9 cellular contexts compared by ENCODE assay signal in the genomic region with DNA sequence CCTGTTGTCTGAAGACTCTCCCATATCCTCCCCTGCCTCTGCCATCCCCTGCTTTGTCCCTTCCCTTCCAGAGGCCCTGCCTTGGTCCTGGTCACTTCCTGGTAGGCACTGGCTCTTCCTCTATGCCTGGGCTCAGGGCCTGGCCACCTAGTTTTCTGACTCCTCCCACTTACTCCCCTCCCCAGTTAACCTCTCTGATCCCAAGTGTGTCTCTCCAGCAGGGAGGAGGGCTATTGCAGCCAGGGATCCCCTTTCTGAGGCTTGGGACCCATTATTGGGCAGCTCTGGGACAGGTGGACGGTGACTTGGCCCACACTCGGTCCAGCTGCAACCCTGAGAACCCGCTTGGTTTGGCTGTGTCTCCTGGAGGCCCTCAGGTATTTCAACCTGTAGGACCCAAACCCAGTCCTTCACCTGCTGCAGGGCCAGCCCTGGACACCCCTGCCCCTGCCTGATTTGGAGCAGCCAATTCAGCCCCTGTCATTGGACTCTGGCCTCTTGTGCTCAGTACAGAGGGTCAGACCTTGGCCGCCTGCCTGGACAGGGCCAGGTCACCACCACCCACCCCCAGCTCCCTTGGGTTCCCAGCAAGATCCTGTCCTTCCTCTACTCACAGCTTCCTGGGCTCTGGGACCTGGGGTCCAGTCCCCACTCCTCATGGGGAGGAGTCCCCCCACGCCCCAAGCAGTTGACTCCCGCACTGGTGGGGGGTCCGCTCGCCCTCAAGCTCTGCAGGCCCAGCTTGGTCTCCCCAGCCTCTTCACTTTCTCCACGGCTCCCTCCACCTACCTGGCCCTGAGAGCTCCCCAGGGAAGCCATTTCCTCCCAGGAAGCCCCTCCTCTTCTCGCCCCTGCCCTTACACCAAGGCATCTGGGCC. TPM values are rescaled to one million over a fixed set of nuclear protein-coding genes. Genes with fewer than 3 reads are reported as not detected.
DNase-seq lines count a peak whose midpoint lies in the region; ATAC-seq and TF ChIP-seq lines count a peak whose summit lies in the region.
"Had no signal": no experiment of that assay in that cellular context is flagged by ENCODE, and none has a peak within 500 bp of the region (broad histone marks: within the 10 kb centered on the region; RNA-seq: fewer than 3 reads in every experiment).

No MANE protein-coding gene starts in this region.

- H3K9me3 ChIP-seq in ascending aorta (no peaks in the 10 kb centered on the region), liver (ENCODE audit: control insufficient read depth in 4 of 4, low read length in 3 of 4) (no peaks in the 10 kb centered on the region), transverse colon (no peaks in the 10 kb centered on the region)

- H3K27ac Mint-ChIP-seq in activated CD8-positive, alpha-beta memory T cell treated with anti-CD3 and anti-CD28 coated beads, Interleukin-2, amount 10 ng/mL, durations not matched to agents 7 days and 5 days = no peak overlapping the region
- no peak overlapping the region for H3K27ac Mint-ChIP-seq in glutamatergic neuron (ENCODE audit: unreplicated experiment)

- no peaks in the 10 kb centered on the region for H3K36me3 Mint-ChIP-seq in activated CD8-positive, alpha-beta memory T cell treated with anti-CD3 and anti-CD28 coated beads, Interleukin-2, amount 10 ng/mL, durations not matched to agents 7 days and 5 days
- H3K36me3 Mint-ChIP-seq in glutamatergic neuron (ENCODE audit: unreplicated experiment) = no peaks in the 10 kb centered on the region

- peak; percentile 58 for DNase-seq in activated CD8-positive, alpha-beta memory T cell treated with anti-CD3 and anti-CD28 coated beads for 24 hours
- no peak for DNase-seq in activated CD8-positive, alpha-beta memory T cell treated with anti-CD3 and anti-CD28 coated beads, Interleukin-2, amount 10 ng/mL, durations not matched to agents 7 days and 5 days
- DNase-seq in ascending aorta (ENCODE audit: low spot score in 2 of 2) = peak in 1 of 2 donors; percentile 60
- DNase-seq in transverse colon = peak; percentile 29
- DNase-seq in amniotic stem cell (lab: John Stamatoyannopoulos, UW) = no peak
- no peak for DNase-seq in glutamatergic neuron
- no peak for DNase-seq in NCI-H1694 (lab: John Stamatoyannopoulos, UW)
- DNase-seq: NCI-H510A treated with DMSO at 0.1 percent for 48 hours had no signal

- H3K36me3 ChIP-seq in ascending aorta (no peaks in the 10 kb centered on the region), liver (ENCODE audit: control insufficient read depth in 4 of 4, insufficient read depth in 3 of 4, low read depth in 1 of 4, low read length in 3 of 4) (no peaks in the 10 kb centered on the region), transverse colon (no peaks in the 10 kb centered on the region)

- intact Hi-C loops in ascending aorta (cut with DNase I) (loop anchor here (5.0 kb wide), 1 partner anchor 51 kb away; a partner anchor contains a TSS), transverse colon (cut with DNase I; ENCODE audit: low total_unique reads) (no loop called here)

- CTCF ChIA-PET in activated CD8-positive, alpha-beta memory T cell treated with anti-CD3 and anti-CD28 coated beads, Interleukin-2, amount 10 ng/mL, durations not matched to agents 7 days and 5 days (lab: Charles Lee) = no interaction called here

- H3K4me1 ChIP-seq in ascending aorta (peaks cover 17 to 32% of the 10 kb centered on the region in 2 donors), liver (ENCODE audit: control insufficient read depth in 4 of 4, insufficient read depth in 4 of 4, low read length in 3 of 4) (peaks cover 51 to 77% (median 63%) of the 10 kb centered on the region in 4 donors), transverse colon (peaks cover 28 to 60% (median 46%) of the 10 kb centered on the region in 4 donors)

- H3K27me3 Mint-ChIP-seq in activated CD8-positive, alpha-beta memory T cell treated with anti-CD3 and anti-CD28 coated beads, Interleukin-2, amount 10 ng/mL, durations not matched to agents 7 days and 5 days = no peaks in the 10 kb centered on the region
- peaks cover 7% of the 10 kb centered on the region for H3K27me3 Mint-ChIP-seq in glutamatergic neuron (ENCODE audit: unreplicated experiment)

- peak overlapping the region; percentile 15 to 33 for H3K9ac ChIP-seq in liver (ENCODE audit: low read depth in 1 of 2, low read length in 2 of 2)

- WGBS in liver = 62% methylated on average over 10 of the region's 10 CpGs
- WGBS in transverse colon (ENCODE audit: low coverage in 1 of 2), 2 donors = 98 to 100% methylated on average over 1 to 8 of the region's 10 CpGs

- H3K4me1 Mint-ChIP-seq in activated CD8-positive, alpha-beta memory T cell treated with anti-CD3 and anti-CD28 coated beads, Interleukin-2, amount 10 ng/mL, durations not matched to agents 7 days and 5 days = peaks cover 33% of the 10 kb centered on the region
- peaks cover 2% of the 10 kb centered on the region for H3K4me1 Mint-ChIP-seq in glutamatergic neuron (ENCODE audit: low read depth, unreplicated experiment)

- TF ChIP-seq RAD21 in liver (IDR thresholded peaks at IDR 0.05) = peak in 1 of 2 donors; percentile 39

- H3K9me3 Mint-ChIP-seq in activated CD8-positive, alpha-beta memory T cell treated with anti-CD3 and anti-CD28 coated beads, Interleukin-2, amount 10 ng/mL, durations not matched to agents 7 days and 5 days (ENCODE audit: low read depth) = no peaks in the 10 kb centered on the region
- H3K9me3 Mint-ChIP-seq in glutamatergic neuron (ENCODE audit: unreplicated experiment) = peaks cover 4% of the 10 kb centered on the region

- in situ Hi-C loops in transverse colon (cut with MboI; ENCODE audit: low pct_ligation_motif_present in 1 of 4, low pct_unique_long_range_greater_than_20kb in 1 of 4, low sequenced_read_pairs in 3 of 4) = no loop called here

- H3K4me3 ChIP-seq in ascending aorta = no peak overlapping the region
- H3K4me3 ChIP-seq in liver (ENCODE audit: low read depth in 1 of 3, low read length in 3 of 3) = no peak overlapping the region
- no peak overlapping the region for H3K4me3 ChIP-seq in transverse colon

- no peak for TF ChIP-seq EP300 in transverse colon (IDR thresholded peaks at IDR 0.05; ENCODE audit: low read depth)

- no peak overlapping the region for H3K4me3 Mint-ChIP-seq in activated CD8-positive, alpha-beta memory T cell treated with anti-CD3 and anti-CD28 coated beads, Interleukin-2, amount 10 ng/mL, durations not matched to agents 7 days and 5 days
- no peak overlapping the region for H3K4me3 Mint-ChIP-seq in glutamatergic neuron (ENCODE audit: unreplicated experiment)

- TF ChIP-seq CTCF in ascending aorta (IDR thresholded peaks at IDR 0.05) (no peak), liver (IDR thresholded peaks at IDR 0.05; ENCODE audit: low read depth, low read length, missing input control) (no peak), transverse colon (IDR thresholded peaks at IDR 0.05) (no peak), glutamatergic neuron (IDR thresholded peaks at IDR 0.05; ENCODE audit: partially characterized antibody, unreplicated experiment) (no peak)

- H3K27ac ChIP-seq in ascending aorta (peak overlapping the region; percentile 8 to 68), liver (ENCODE audit: low read depth in 1 of 2, low read length in 2 of 2) (peak overlapping the region; percentile 84 to 90), transverse colon (peak overlapping the region in 3 of 4 donors; percentile 78 to 84 (median 82))

- TF ChIP-seq POLR2A in transverse colon (IDR thresholded peaks at IDR 0.05) = no peak

- H3K27me3 ChIP-seq in ascending aorta = no peaks in the 10 kb centered on the region
- no peaks in the 10 kb centered on the region for H3K27me3 ChIP-seq in liver (ENCODE audit: control insufficient read depth in 4 of 4, insufficient read depth in 4 of 4, low read length in 3 of 4)
- no peaks in the 10 kb centered on the region for H3K27me3 ChIP-seq in transverse colon

- ATAC-seq in activated CD8-positive, alpha-beta memory T cell treated with anti-CD3 and anti-CD28 coated beads, Interleukin-2, amount 10 ng/mL, durations not matched to agents 7 days and 5 days = no peak

TF ChIP-seq in liver, 16 proteins besides CTCF, POLR2A, EP300 and RAD21 (continues in another document):
- TF ChIP-seq, protein P1, sequence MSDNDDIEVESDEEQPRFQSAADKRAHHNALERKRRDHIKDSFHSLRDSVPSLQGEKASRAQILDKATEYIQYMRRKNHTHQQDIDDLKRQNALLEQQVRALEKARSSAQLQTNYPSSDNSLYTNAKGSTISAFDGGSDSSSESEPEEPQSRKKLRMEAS (IDR thresholded peaks at IDR 0.05) = peak; percentile 78

RNA-seq across cellular contexts. Expression of a gene that starts 1.1 kb away (rescaled TPM):
- total RNA-seq in activated CD8-positive, alpha-beta memory T cell treated with anti-CD3 and anti-CD28 coated beads, Interleukin-2, amount 10 ng/mL, durations not matched to agents 7 days and 5 days = 100 to 1,000 TPM in 1 of 2 experiments, 10 to 100 TPM in 1; 88.0 to 105 TPM
- total RNA-seq in ascending aorta (70.6 TPM), liver (10 to 100 TPM; 17.9 to 80.2 TPM), transverse colon (100 to 1,000 TPM in 3 of 4 donors, 10 to 100 TPM in 1; 92.6 to 301 (median 117) TPM), glutamatergic neuron (ENCODE audit: unreplicated experiment) (85.3 TPM)
- 10 to 100 TPM; 22.6 to 54.4 TPM for polyA plus RNA-seq in liver

RNA-seq across cellular contexts. Expression of a gene that starts 35.6 kb away (rescaled TPM):
- 10 to 100 TPM; 51.3 to 53.5 TPM for total RNA-seq in activated CD8-positive, alpha-beta memory T cell treated with anti-CD3 and anti-CD28 coated beads, Interleukin-2, amount 10 ng/mL, durations not matched to agents 7 days and 5 days
- 65.6 TPM for total RNA-seq in ascending aorta
- 10 to 100 TPM; 10.5 to 20.7 TPM for total RNA-seq in liver
- polyA plus RNA-seq in liver = 10 to 100 TPM; 11.8 to 15.1 TPM
- 100 to 1,000 TPM in 3 of 4 donors, 10 to 100 TPM in 1; 91.8 to 203 (median 129) TPM for total RNA-seq in transverse colon
- total RNA-seq in glutamatergic neuron (ENCODE audit: unreplicated experiment) = 25.4 TPM

RNA-seq across cellular contexts. Expression of a gene that starts 51.9 kb away (rescaled TPM):
- total RNA-seq in activated CD8-positive, alpha-beta memory T cell treated with anti-CD3 and anti-CD28 coated beads, Interleukin-2, amount 10 ng/mL, durations not matched to agents 7 days and 5 days = 100 to 1,000 TPM; 251 to 260 TPM
- total RNA-seq in ascending aorta (261 TPM), liver (100 to 1,000 TPM in 1 of 2 donors, 10 to 100 TPM in 1; 95.5 to 142 TPM), transverse colon (100 to 1,000 TPM; 218 to 392 (median 299) TPM), glutamatergic neuron (ENCODE audit: unreplicated experiment) (276 TPM)
- 10 to 100 TPM; 62.2 to 71.3 TPM for polyA plus RNA-seq in liver

Comparison
In these comparisons a context has a peak if more than half of its experiments do, and no peak if none do; other contexts are left out.
1. DNase-seq: peak in activated CD8-positive, alpha-beta memory T cell treated with anti-CD3 and anti-CD28 coated beads for 24 hours (single experiment) and transverse colon (single experiment); none in activated CD8-positive, alpha-beta memory T cell treated with anti-CD3 and anti-CD28 coated beads, Interleukin-2, amount 10 ng/mL, durations not matched to agents 7 days and 5 days (single experiment), amniotic stem cell (single experiment), glutamatergic neuron (single experiment) and NCI-H1694 (single experiment).
2. Peak in every context shown above with its lines, with median percentiles within 50 percentile points of each other: H3K27ac ChIP-seq.